In the genomic region with DNA sequence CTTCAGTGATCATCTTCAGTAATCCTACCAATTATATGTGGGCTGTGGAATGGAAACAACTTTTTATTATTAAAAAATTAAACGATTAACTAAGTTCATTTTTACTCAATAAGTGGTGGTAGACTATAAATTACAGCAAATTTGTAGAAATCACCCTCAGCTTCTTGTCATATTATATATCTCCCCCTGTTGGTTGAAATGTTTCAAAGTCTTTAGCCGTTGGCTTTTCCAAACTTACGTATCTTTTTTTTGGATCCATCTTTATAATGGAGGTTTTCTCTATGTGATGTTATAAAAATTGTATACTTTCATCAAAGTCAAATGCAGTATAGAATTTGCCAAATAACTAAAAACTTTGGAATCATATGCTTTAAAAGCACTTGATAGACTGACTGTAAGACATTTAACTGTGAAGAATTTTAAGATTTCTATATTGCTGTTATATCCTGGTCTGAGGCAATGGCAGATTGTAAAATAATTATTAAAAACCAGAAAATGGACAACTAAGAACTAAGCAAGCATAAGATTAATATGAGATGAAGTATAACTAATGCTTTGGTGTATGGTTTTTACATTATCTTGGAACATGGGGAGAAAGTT, we compare ENCODE assay signal across 8 cellular contexts. TPM values are rescaled to one million over a fixed set of nuclear protein-coding genes. Genes with fewer than 3 reads are reported as not detected.
DNase-seq lines count a peak whose midpoint lies in the region; ATAC-seq and TF ChIP-seq lines count a peak whose summit lies in the region.

No MANE protein-coding gene starts in this region.

- no peaks in the 10 kb centered on the region for H3K9me3 ChIP-seq in CD4-positive, alpha-beta T cell (ENCODE audit: control insufficient read depth, low read length)
- no peaks in the 10 kb centered on the region for H3K9me3 ChIP-seq in testis
- H3K9me3 ChIP-seq in vagina, result no peaks in the 10 kb centered on the region

- H3K36me3 Mint-ChIP-seq in CD4-positive, alpha-beta T cell (ENCODE audit: low read depth), result peaks cover 93% of the 10 kb centered on the region
- H3K36me3 Mint-ChIP-seq in brain, result peaks cover 68% of the 10 kb centered on the region

- no peaks in the 10 kb centered on the region for H3K27me3 Mint-ChIP-seq in CD4-positive, alpha-beta T cell
- no peaks in the 10 kb centered on the region for H3K27me3 Mint-ChIP-seq in brain

- peak; percentile 66 for TF ChIP-seq CTCF in CD4-positive, alpha-beta T cell (IDR thresholded peaks at IDR 0.05)
- TF ChIP-seq CTCF in brain (conservative IDR thresholded peaks at IDR 0.05), result peak; percentile 42 to 57
- peak in 1 of 3 experiments; percentile 22 for TF ChIP-seq CTCF in testis (IDR thresholded peaks at IDR 0.05)
- TF ChIP-seq CTCF in vagina (IDR thresholded peaks at IDR 0.05), result peak in 1 of 3 experiments; percentile 23

- no peak overlapping the region for H3K27ac ChIP-seq in CD4-positive, alpha-beta T cell (ENCODE audit: low read depth, low read length)
- H3K27ac ChIP-seq in testis, result no peak overlapping the region
- H3K27ac ChIP-seq in vagina, result no peak overlapping the region

- intact Hi-C loops in CD4-positive, alpha-beta T cell (cut with DNase I, micrococcal nuclease), result loop anchor here (1.0 to 5.0 kb wide), 2 partner anchors 46 to 124 kb away; a partner anchor contains a TSS
- intact Hi-C loops in testis (cut with DNase I; ENCODE audit: low total_unique reads) (no loop called here), vagina (cut with DNase I) (no loop called here)

- H3K4me1 ChIP-seq in testis (no peaks in the 10 kb centered on the region), vagina (no peaks in the 10 kb centered on the region)

- 46 to 52% methylated on average over 3 of the region's 3 CpGs for WGBS in testis, 2 donors

- POLR2A ChIA-PET in CD4-positive, alpha-beta T cell (lab: Charles Lee), result interaction anchor here (1.5 kb wide), 1 partner anchor 43 kb away, joined by 7 read pairs; no protein-coding TSS in a partner anchor

- H3K36me3 ChIP-seq in testis (ENCODE audit: low read depth, missing control alignments) (peaks cover 3% of the 10 kb centered on the region), vagina (peaks cover 0 to 31% of the 10 kb centered on the region in 2 donors)

- no peaks in the 10 kb centered on the region for H3K27me3 ChIP-seq in CD4-positive, alpha-beta T cell (ENCODE audit: control insufficient read depth, insufficient read depth, low read length)
- H3K27me3 ChIP-seq in testis (no peaks in the 10 kb centered on the region), vagina (no peaks in the 10 kb centered on the region)

- no peaks in the 10 kb centered on the region for H3K9me3 Mint-ChIP-seq in CD4-positive, alpha-beta T cell
- no peaks in the 10 kb centered on the region for H3K9me3 Mint-ChIP-seq in brain

- peaks cover 22% of the 10 kb centered on the region for H3K4me1 Mint-ChIP-seq in CD4-positive, alpha-beta T cell (ENCODE audit: low read depth)
- no peaks in the 10 kb centered on the region for H3K4me1 Mint-ChIP-seq in brain

- no peak for DNase-seq in CD4-positive, alpha-beta T cell
- DNase-seq in Kasumi-1 (lab: John Stamatoyannopoulos, UW) (peak; percentile 23 to 73), lung microvascular endothelial cell (ENCODE audit: low read depth in 2 of 2) (peak; percentile 58 to 68), testis (no peak), vagina (ENCODE audit: extremely low spot score in 2 of 2) (no peak)

- no peak overlapping the region for H3K27ac Mint-ChIP-seq in CD4-positive, alpha-beta T cell
- no peak overlapping the region for H3K27ac Mint-ChIP-seq in brain

- TF ChIP-seq POLR2A in testis (IDR thresholded peaks at IDR 0.05) (no peak), vagina (IDR thresholded peaks at IDR 0.05) (no peak)

- H3K4me3 ChIP-seq in testis (no peak overlapping the region), vagina (no peak overlapping the region)

- no peak for ATAC-seq in CD4-positive, alpha-beta T cell (ENCODE audit: poor library complexity)
- ATAC-seq in HG03460 (IDR thresholded peaks at IDR 0.05; ENCODE audit: unreplicated experiment) (no peak), GM19324 (IDR thresholded peaks at IDR 0.05; ENCODE audit: low FRiP score, unreplicated experiment) (no peak)

- CTCF ChIA-PET in CD4-positive, alpha-beta T cell (lab: Charles Lee), result interaction anchor here (0.7 to 1.7 kb wide), 3 partner anchors 23 to 124 kb away, joined by 3 to 11 read pairs (median 3); no protein-coding TSS in a partner anchor

- H3K4me3 Mint-ChIP-seq in CD4-positive, alpha-beta T cell, result no peak overlapping the region
- H3K4me3 Mint-ChIP-seq in brain, result no peak overlapping the region

RNA-seq across cellular contexts. Expression of a gene that starts 44.7 kb away (rescaled TPM):
- total RNA-seq in CD4-positive, alpha-beta T cell, result 100 to 1,000 TPM; 139 to 143 TPM
- polyA plus RNA-seq in brain (ENCODE audit: insufficient read depth, low read depth, low replicate concordance), result 6.3 TPM
- 71.3 and 101 TPM in 2 replicates for total RNA-seq in lung microvascular endothelial cell
- 100 to 1,000 TPM; 114 to 138 TPM for total RNA-seq in testis
- polyA plus RNA-seq in testis (ENCODE audit: insufficient read depth, low read depth, low replicate concordance), result 65.8 TPM
- total RNA-seq in vagina, result 100 TPM

Comparison
In these comparisons a context has a peak if more than half of its experiments do, and no peak if none do; other contexts are left out.
1. DNase-seq: peak in Kasumi-1 (2 of 2) and lung microvascular endothelial cell (2 of 2); none in CD4-positive, alpha-beta T cell (0 of 10), testis (single experiment) and vagina (0 of 2).
2. intact Hi-C loops: an anchor here in CD4-positive, alpha-beta T cell (1.0 to 5.0 kb wide); none called in testis and vagina.